8 cellular contexts compared by ENCODE assay signal in the genomic region with DNA sequence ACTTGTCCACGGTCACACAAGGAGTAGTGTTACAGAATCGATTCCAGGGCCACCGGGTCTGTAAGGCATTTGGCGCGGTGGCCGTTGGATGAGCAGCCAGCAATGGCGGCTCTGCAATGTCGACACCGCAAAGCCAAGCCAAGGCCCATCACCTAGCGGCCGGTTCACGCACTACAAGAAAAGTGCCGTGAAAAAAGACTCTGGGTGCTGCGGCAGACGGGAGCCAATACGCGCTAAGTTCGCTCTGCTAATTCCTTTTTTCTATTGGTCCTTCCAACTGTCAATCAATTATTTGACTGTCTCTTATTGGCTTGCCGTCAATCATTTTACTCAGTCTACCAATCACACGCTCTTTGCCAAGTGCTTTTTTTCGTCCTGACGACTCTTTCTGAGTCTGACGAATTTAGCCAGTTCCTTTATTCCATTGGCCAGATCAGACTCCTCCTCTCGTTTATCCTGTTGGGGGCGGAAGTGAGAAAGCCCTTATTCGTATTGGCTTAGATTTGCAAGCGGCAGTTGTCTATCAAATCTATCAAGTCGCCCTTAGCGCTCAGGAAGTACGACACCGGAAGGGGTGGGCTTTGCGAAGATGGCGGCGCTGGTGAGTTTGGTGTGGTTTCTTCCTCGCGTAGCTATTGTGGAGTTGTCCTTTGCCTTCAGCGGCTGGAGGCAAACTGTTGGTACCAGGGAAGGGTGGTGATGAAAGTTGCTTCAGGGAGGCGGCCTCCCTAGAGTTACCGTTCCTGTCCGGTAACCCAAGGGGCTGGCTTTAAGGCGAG. TPM values are rescaled to one million over a fixed set of nuclear protein-coding genes. Genes with fewer than 3 reads are reported as not detected.
DNase-seq lines count a peak whose midpoint lies in the region; ATAC-seq, FAIRE-seq and TF ChIP-seq lines count a peak whose summit lies in the region.

A gene with protein sequence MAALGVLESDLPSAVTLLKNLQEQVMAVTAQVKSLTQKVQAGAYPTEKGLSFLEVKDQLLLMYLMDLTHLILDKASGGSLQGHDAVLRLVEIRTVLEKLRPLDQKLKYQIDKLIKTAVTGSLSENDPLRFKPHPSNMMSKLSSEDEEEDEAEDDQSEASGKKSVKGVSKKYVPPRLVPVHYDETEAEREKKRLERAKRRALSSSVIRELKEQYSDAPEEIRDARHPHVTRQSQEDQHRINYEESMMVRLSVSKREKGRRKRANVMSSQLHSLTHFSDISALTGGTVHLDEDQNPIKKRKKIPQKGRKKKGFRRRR (plus strand): TSS at position 577 of the 779 bp plus-strand sequence. CDS start 13 bp downstream, at position 590.

- peak within 1 kb of the TSS; percentile 11 for H3K4ac ChIP-seq in H1 (replicated peaks; ENCODE audit: insufficient read length, low read depth, low read length)

- H3K4me3 ChIP-seq in Caco-2 (ENCODE audit: low read depth, low read length) = peak within 1 kb of the TSS; percentile 87
- H3K4me3 ChIP-seq in H1 (ENCODE audit: extremely low read depth in 1 of 4, insufficient read depth in 2 of 4, low read depth in 3 of 4, low read length in 4 of 4) = peak within 1 kb of the TSS; percentile 89 to 97 (median 96)

- no peak within 1 kb of the TSS for H3K14ac ChIP-seq in H1 (ENCODE audit: insufficient read length)

- peak within 1 kb of the TSS; percentile 74 for H2AFZ ChIP-seq in H1 (ENCODE audit: low read length)

- H3K27ac ChIP-seq in H1 (ENCODE audit: low read depth, low read length) = peak within 1 kb of the TSS; percentile 79

- ATAC-seq in GM21360 (IDR thresholded peaks at IDR 0.05; ENCODE audit: unreplicated experiment) (peak; percentile 92), memory B cell (ENCODE audit: low read depth) (peak; percentile 88)

- H2AK5ac ChIP-seq in H1 (ENCODE audit: low read depth, low read length) = no peak within 1 kb of the TSS

- no peak within 1 kb of the TSS for H3K23ac ChIP-seq in H1 (ENCODE audit: insufficient read length)

- H3K56ac ChIP-seq in H1 (replicated peaks; ENCODE audit: insufficient read length, low read depth, low read length) = peak within 1 kb of the TSS; percentile 43

- no peak within 1 kb of the TSS for H2BK20ac ChIP-seq in H1 (ENCODE audit: low read length)

- TF ChIP-seq EP300 in H1 (IDR thresholded peaks at IDR 0.05; ENCODE audit: borderline replicate concordance in 1 of 2, low read depth in 2 of 2, low read length in 2 of 2) = no peak

- intact Hi-C loops in Caco-2 (cut with micrococcal nuclease; ENCODE audit: unreplicated experiment) = loop anchor here (5.0 kb wide), 2 partner anchors 87 to 147 kb away; a partner anchor contains a TSS

- H3K79me2 ChIP-seq in H1 (ENCODE audit: control insufficient read depth in 1 of 2, insufficient read depth in 2 of 2, low read length in 2 of 2) = peaks cover 0 to 16% of the 10 kb centered on the region in 2 experiments; a peak in 3 of 4 replicates

- H3K79me1 ChIP-seq in H1 (ENCODE audit: low read depth, low read length) = no peaks in the 10 kb centered on the region

- peak within 1 kb of the TSS; percentile 84 for H4K5ac ChIP-seq in H1 (ENCODE audit: insufficient read length, low read depth, low read length)

- peak; percentile 79 to 85 for TF ChIP-seq POLR2A in H1 (IDR thresholded peaks at IDR 0.05; ENCODE audit: control extremely low read depth in 1 of 2, low read depth in 2 of 2, low read length in 2 of 2)

- H4K20me1 ChIP-seq in H1 (replicated peaks in 1 of 2; ENCODE audit: control insufficient read depth in 1 of 2, insufficient read depth in 2 of 2, low read length in 2 of 2) = no peaks in the 10 kb centered on the region

- H3K9me3 Mint-ChIP-seq in Caco-2 (ENCODE audit: unreplicated experiment) = no peaks in the 10 kb centered on the region
- no peaks in the 10 kb centered on the region for H3K9me3 Mint-ChIP-seq in memory B cell

- H3K23me2 ChIP-seq in H1 (ENCODE audit: low read depth, low read length) = no peaks in the 10 kb centered on the region

- TF ChIP-seq RAD21 in H1 (IDR thresholded peaks at IDR 0.05 in 1 of 2, conservative IDR thresholded peaks at IDR 0.05 in 1 of 2; ENCODE audit: low read depth in 2 of 2, low read length in 2 of 2) = peak; percentile 65 to 68

- H3K9me3 ChIP-seq in Caco-2 = no peaks in the 10 kb centered on the region
- no peaks in the 10 kb centered on the region for H3K9me3 ChIP-seq in H1 (ENCODE audit: insufficient read depth in 2 of 2, low read depth in 1 of 2, low read length in 1 of 2)

- H3K4me1 ChIP-seq in Caco-2 (peaks cover 15% of the 10 kb centered on the region), H1 (replicated peaks in 1 of 4; ENCODE audit: control insufficient read depth in 3 of 4, insufficient read depth in 4 of 4, low read length in 3 of 4) (peaks cover 0 to 3% (median 0%) of the 10 kb centered on the region in 4 experiments; a peak in 1 of 7 replicates)

- H3K27ac Mint-ChIP-seq in Caco-2 (ENCODE audit: unreplicated experiment) (no peak within 1 kb of the TSS), memory B cell (peak within 1 kb of the TSS; percentile 9)

- H3K4me1 Mint-ChIP-seq in Caco-2 (ENCODE audit: low read depth, unreplicated experiment) = peaks cover 12% of the 10 kb centered on the region
- peaks cover 4% of the 10 kb centered on the region for H3K4me1 Mint-ChIP-seq in memory B cell

- TF ChIP-seq CTCF in Caco-2 (IDR thresholded peaks at IDR 0.05; ENCODE audit: insufficient read depth in 1 of 2, low read depth in 1 of 2, low read length in 1 of 2, severe bottlenecking in 1 of 2, unreplicated experiment in 1 of 2) = peak; percentile 81 to 83
- TF ChIP-seq CTCF in H1 (IDR thresholded peaks at IDR 0.05; ENCODE audit: control extremely low read depth in 1 of 3, insufficient read depth in 1 of 3, low read depth in 1 of 3, low read length in 3 of 3) = peak; percentile 74 to 85 (median 80)

- CTCF ChIA-PET in Caco-2 (lab: Charles Lee) = no interaction called here
- CTCF ChIA-PET in H1 (lab: Charles Lee; ENCODE audit: partially characterized antibody) = interaction anchor here (0.7 to 26.8 kb wide), 6 partner anchors 13 to 110 kb away, joined by 3 to 2092 read pairs (median 3); a partner anchor contains a TSS

- peak within 1 kb of the TSS; percentile 26 for H4K91ac ChIP-seq in H1 (replicated peaks; ENCODE audit: insufficient read length, low read length)

- H2BK15ac ChIP-seq in H1 (ENCODE audit: low read length) = no peak within 1 kb of the TSS

- peak within 1 kb of the TSS; percentile 99 for H4K8ac ChIP-seq in H1 (ENCODE audit: extremely low read depth, insufficient read depth, low read length)

- WGBS in H1 (ENCODE audit: extremely low coverage in 1 of 2, insufficient coverage in 1 of 2, insufficient read length in 1 of 2, insufficient replicate concordance in 2 of 2, low coverage in 1 of 2, low lambda C conversion rate in 2 of 2, missing lambda C conversion rate in 1 of 2), 2 experiments = 7% methylated on average over 41 of the region's 41 CpGs; no CpG with 5 or more reads in 1 of the 2 experiments

- H3K9ac ChIP-seq in H1 (replicated peaks in 1 of 4; ENCODE audit: extremely low read depth in 1 of 4, low read depth in 3 of 4, low read length in 3 of 4) = peak within 1 kb of the TSS; percentile 73 to 92 (median 88)

- peak within 1 kb of the TSS; percentile 91; the same call in 1 of the 2 replicates for H3K18ac ChIP-seq in H1 (ENCODE audit: extremely low read depth, low read length)

- no peak within 1 kb of the TSS for H2BK120ac ChIP-seq in H1 (replicated peaks; ENCODE audit: low read depth, low read length)

- peak within 1 kb of the TSS; percentile 35 to 72 for H3K4me2 ChIP-seq in H1 (ENCODE audit: insufficient read depth in 1 of 2, low read depth in 2 of 2, low read length in 2 of 2)

- H3K4me3 Mint-ChIP-seq in Caco-2 (ENCODE audit: unreplicated experiment) (no peak within 1 kb of the TSS), memory B cell (peak within 1 kb of the TSS; percentile 54)

- FAIRE-seq in H1 (lab: Jason Lieb, UNC) = peak; percentile 99

- H2BK5ac ChIP-seq in H1 (ENCODE audit: low read depth, low read length) = peak within 1 kb of the TSS; percentile 75

- H2BK12ac ChIP-seq in H1 (ENCODE audit: low read depth, low read length) = no peak within 1 kb of the TSS; the same call in 1 of the 2 replicates

- H3K36me3 ChIP-seq in Caco-2 (ENCODE audit: control insufficient read depth, insufficient read depth, low read length) = no peaks in the 10 kb centered on the region
- peaks cover 2 to 18% (median 13%) of the 10 kb centered on the region in 4 experiments; a peak in 6 of 8 replicates for H3K36me3 ChIP-seq in H1 (ENCODE audit: control insufficient read depth in 2 of 4, insufficient read depth in 4 of 4, low read length in 3 of 4)

- no TSS peak for BruUV-seq in Caco-2 (replicated peaks; lab: Mats Ljungman, UMichigan)

- H3K27me3 ChIP-seq in Caco-2 (replicated peaks; ENCODE audit: control insufficient read depth, insufficient read depth, low read length) (no peaks in the 10 kb centered on the region), H1 (replicated peaks in 1 of 4; ENCODE audit: control insufficient read depth in 3 of 4, extremely low read depth in 1 of 4, insufficient read depth in 3 of 4, low read length in 3 of 4) (no peaks in the 10 kb centered on the region)

- no peaks in the 10 kb centered on the region for H3K27me3 Mint-ChIP-seq in Caco-2 (ENCODE audit: insufficient read depth, unreplicated experiment)
- H3K27me3 Mint-ChIP-seq in memory B cell = no peaks in the 10 kb centered on the region

- POLR2A ChIA-PET in Caco-2 (lab: Charles Lee) = interaction anchor here (0.6 to 1.5 kb wide), 3 partner anchors 9 to 148 kb away, joined by 3 to 6 read pairs (median 5); a partner anchor contains a TSS
- POLR2A ChIA-PET in H1 (lab: Charles Lee; ENCODE audit: partially characterized antibody) = interaction anchor here (0.8 to 22.8 kb wide), 3 partner anchors 13 to 83 kb away, joined by 3 to 944 read pairs (median 3); a partner anchor contains a TSS

- DNase-seq in Caco-2 (peak; percentile 96 to 97), HT1080 (ENCODE audit: low read depth) (peak; percentile 100), NOMO-1 (lab: John Stamatoyannopoulos, UW; ENCODE audit: unreplicated experiment in 2 of 2) (peak; percentile 99), H1 (ENCODE audit: low read depth in 1 of 2, low spot score in 2 of 2) (peak; percentile 94 to 96), memory B cell (ENCODE audit: low spot score in 2 of 2) (peak; percentile 87 to 94)
- DNase-seq in activated CD8-positive, alpha-beta memory T cell treated with anti-CD3 and anti-CD28 coated beads for 4 hours (ENCODE audit: low read depth in 2 of 2) = peak; percentile 77 to 90
- peak; percentile 76 for DNase-seq in stimulated activated CD8-positive, alpha-beta memory T cell treated with anti-CD3 and anti-CD28 coated beads, Interleukin-12 subunit alpha, Interleukin-12 subunit beta, amount 100 ng/mL, for 24 hours (ENCODE audit: extremely low read depth)

- H3K36me3 Mint-ChIP-seq in Caco-2 (ENCODE audit: insufficient read depth, unreplicated experiment) (peaks cover 40% of the 10 kb centered on the region), memory B cell (peaks cover 8% of the 10 kb centered on the region)

RNA-seq across cellular contexts. Expression of the gene that starts here (rescaled TPM):
- total RNA-seq in Caco-2 (2022) = 54.5 and 55.0 TPM in 2 replicates
- 75.0 and 78.0 TPM in 2 replicates for total RNA-seq in HT1080 (2014; rRNA removed; shearing (Covaris generic))
- polyA plus RNA-seq in HT1080 (2015; cell fraction: cytosol; rRNA removed) = 46.1 and 55.5 TPM in 2 replicates
- polyA plus RNA-seq in HT1080 (2015; cell fraction: nucleus; rRNA removed) = 89.0 and 92.3 TPM in 2 replicates
- total RNA-seq in H1 (2021; fragmentation: NEBNext Ultra II Directional; extraction: Animal tissue kit (Norgen Biotek cat#: 25700)) = 48.8 and 56.0 TPM in 2 replicates
- 22.4 and 39.8 TPM in 2 replicates for polyA plus RNA-seq in H1 (2011; rRNA removed)
- 65.2 TPM for polyA plus RNA-seq in H1 (2011; cell fraction: cytosol; rRNA removed)
- polyA plus RNA-seq in H1 (2011; cell fraction: nucleus; rRNA removed) = 25.3 TPM
- 54.0 to 81.0 TPM (median 68.1 TPM) in 4 replicates for polyA plus RNA-seq in H1 (2012, experiment 1 of 2)
- polyA plus RNA-seq in H1 (2012, experiment 2 of 2) = 8.9 TPM
- polyA plus RNA-seq in H1 (2013, experiment 1 of 2) = 78.2 TPM
- 73.8 TPM for polyA plus RNA-seq in H1 (2013, experiment 2 of 2)
- polyA minus RNA-seq in H1 (2011; rRNA and poly(A)+ RNA removed) = 32.5 and 41.8 TPM in 2 replicates
- 12.8 TPM for polyA minus RNA-seq in H1 (2011; cell fraction: cytosol; rRNA and poly(A)+ RNA removed)
- 35.4 TPM for polyA minus RNA-seq in H1 (2011; cell fraction: nucleus; rRNA and poly(A)+ RNA removed)

Comparison
In these comparisons a context has a peak if more than half of its experiments do, and no peak if none do; other contexts are left out.
1. Peak in every context shown above with its lines: DNase-seq, ATAC-seq, H3K4me3 ChIP-seq and H3K27ac ChIP-seq.